In genomic region chr4:95059630-95060029, GRCh38 we compare ENCODE assay signal across 1 cellular context.
TF ChIP-seq lines count a peak whose summit lies in the region.

No MANE protein-coding gene starts in this region.

TF ChIP-seq in SK-N-SH, 30 proteins besides CTCF, POLR2A, EP300 and RAD21 (continued from another document):
- TF ChIP-seq RFX5 (IDR thresholded peaks at IDR 0.05; ENCODE audit: low read length) = no peak
